In genomic region chr1:12383786-12384185, GRCh38 we compare ENCODE assay signal across 22 cellular contexts.
DNase-seq lines count a peak whose midpoint lies in the region; ATAC-seq and TF ChIP-seq lines count a peak whose summit lies in the region.
"Had no signal": no experiment of that assay in that cellular context is flagged by ENCODE, and none has a peak within 500 bp of the region (broad histone marks: within the 10 kb centered on the region; RNA-seq: fewer than 3 reads in every experiment).

No MANE protein-coding gene starts in this region.

- peak overlapping the region; percentile 34 for H3K27ac Mint-ChIP-seq in Caco-2 (ENCODE audit: unreplicated experiment)
- H3K27ac Mint-ChIP-seq in activated CD8-positive, alpha-beta T cell treated with anti-CD3 and anti-CD28 coated beads for 36 hours: peak overlapping the region; percentile 23
- H3K27ac Mint-ChIP-seq: memory B cell had no signal

- H3K4me1 ChIP-seq in Caco-2 (peaks cover 33% of the 10 kb centered on the region), foreskin keratinocyte (peaks cover 32% of the 10 kb centered on the region)
- H3K4me1 ChIP-seq: BE2C had no signal

- H3K27ac ChIP-seq in foreskin keratinocyte (peak overlapping the region; percentile 37), substantia nigra (ENCODE audit: low read depth, low read length, poor library complexity, severe bottlenecking) (no peak overlapping the region)
- H3K27ac ChIP-seq: neutrophil, SK-N-MC, thoracic aorta had no signal

- peaks cover 10% of the 10 kb centered on the region; the same call in 1 of the 2 replicates for H3K9me3 ChIP-seq in Caco-2
- H3K9me3 ChIP-seq: BE2C had no signal

- H3K27me3 ChIP-seq in Caco-2 (replicated peaks; ENCODE audit: control insufficient read depth, insufficient read depth, low read length) (no peaks in the 10 kb centered on the region), foreskin keratinocyte (no peaks in the 10 kb centered on the region)
- H3K27me3 ChIP-seq: BE2C, MG63, neutrophil had no signal

- no peak overlapping the region for H3K4me3 ChIP-seq in Caco-2 (ENCODE audit: low read depth, low read length)
- H3K4me3 ChIP-seq: GM12878, MG63, SK-N-MC, thoracic aorta had no signal

- H3K9me3 Mint-ChIP-seq in Caco-2 (ENCODE audit: unreplicated experiment): peaks cover 24% of the 10 kb centered on the region
- peaks cover 12% of the 10 kb centered on the region for H3K9me3 Mint-ChIP-seq in activated CD8-positive, alpha-beta T cell treated with anti-CD3 and anti-CD28 coated beads for 36 hours

- no peak overlapping the region for H3K4me3 Mint-ChIP-seq in Caco-2 (ENCODE audit: unreplicated experiment)
- H3K4me3 Mint-ChIP-seq in activated CD8-positive, alpha-beta T cell treated with anti-CD3 and anti-CD28 coated beads for 36 hours: no peak overlapping the region
- H3K4me3 Mint-ChIP-seq: memory B cell had no signal

- intact Hi-C loops in Caco-2 (cut with micrococcal nuclease; ENCODE audit: unreplicated experiment): no loop called here
- intact Hi-C loops in activated CD8-positive, alpha-beta T cell treated with anti-CD3 and anti-CD28 coated beads for 36 hours (cut with micrococcal nuclease): no loop called here

- no peak for ATAC-seq in activated CD8-positive, alpha-beta T cell treated with anti-CD3 and anti-CD28 coated beads for 36 hours
- no peak for ATAC-seq in foreskin keratinocyte
- ATAC-seq: GM12878, sciatic nerve had no signal

- peaks cover 19% of the 10 kb centered on the region for H3K4me1 Mint-ChIP-seq in Caco-2 (ENCODE audit: low read depth, unreplicated experiment)
- peaks cover 47% of the 10 kb centered on the region for H3K4me1 Mint-ChIP-seq in activated CD8-positive, alpha-beta T cell treated with anti-CD3 and anti-CD28 coated beads for 36 hours (ENCODE audit: low read depth)

- POLR2A ChIA-PET in Caco-2 (lab: Charles Lee): no interaction called here
- POLR2A ChIA-PET in activated CD8-positive, alpha-beta T cell treated with anti-CD3 and anti-CD28 coated beads for 36 hours (lab: Charles Lee): interaction anchor here (1.4 kb wide), 1 partner anchor 89 kb away, joined by 3 read pairs; no protein-coding TSS in a partner anchor

- DNase-seq in AG20443 (ENCODE audit: low spot score) (peak; percentile 31), Caco-2 (no peak), foreskin keratinocyte (peak; percentile 22 to 57), RKO (ENCODE audit: low spot score) (no peak), substantia nigra (lab: John Stamatoyannopoulos, UW) (no peak), UCSD-AML1 (lab: John Stamatoyannopoulos, UW; ENCODE audit: unreplicated experiment) (no peak), DMS79 treated with DMSO at 0.1 percent for 48 hours (lab: John Stamatoyannopoulos, UW) (no peak)
- no peak for DNase-seq in activated CD8-positive, alpha-beta T cell treated with anti-CD3 and anti-CD28 coated beads for 36 hours
- DNase-seq: activated naive CD4-positive, alpha-beta T cell; BE2C; central memory CD4-positive, alpha-beta T cell; MG63; NCI-H2029; NCI-H524 treated with DMSO at 0.1 percent for 48 hours; stimulated activated CD4-positive, alpha-beta T cell treated with anti-CD3 and anti-CD28 coated beads, Interleukin-2, amount 100 ng/mL, for 48 hours; stimulated activated CD8-positive, alpha-beta memory T cell treated with anti-CD3 and anti-CD28 coated beads, Interleukin-4, amount 100 ng/mL, for 48 hours had no signal

- BruUV-seq in Caco-2 (replicated peaks; lab: Mats Ljungman, UMichigan): no TSS peak

- H3K36me3 ChIP-seq in Caco-2 (ENCODE audit: control insufficient read depth, insufficient read depth, low read length): peaks cover 15% of the 10 kb centered on the region

- H3K36me3 Mint-ChIP-seq in Caco-2 (ENCODE audit: insufficient read depth, unreplicated experiment): peaks cover 42% of the 10 kb centered on the region
- peaks cover 77% of the 10 kb centered on the region for H3K36me3 Mint-ChIP-seq in activated CD8-positive, alpha-beta T cell treated with anti-CD3 and anti-CD28 coated beads for 36 hours (ENCODE audit: low read depth)

- TF ChIP-seq CTCF in Caco-2 (IDR thresholded peaks at IDR 0.05; ENCODE audit: insufficient read depth in 1 of 2, low read depth in 1 of 2, low read length in 1 of 2, severe bottlenecking in 1 of 2, unreplicated experiment in 1 of 2): no peak
- no peak for TF ChIP-seq CTCF in activated CD8-positive, alpha-beta T cell treated with anti-CD3 and anti-CD28 coated beads for 36 hours (IDR thresholded peaks at IDR 0.05)
- TF ChIP-seq CTCF in foreskin keratinocyte (conservative IDR thresholded peaks at IDR 0.05): no peak

- CTCF ChIA-PET in Caco-2 (lab: Charles Lee): no interaction called here
- CTCF ChIA-PET in activated CD8-positive, alpha-beta T cell treated with anti-CD3 and anti-CD28 coated beads for 36 hours (lab: Charles Lee): interaction anchor here (2.0 kb wide), 1 partner anchor 275 kb away, joined by 6 read pairs; no protein-coding TSS in a partner anchor

- H3K27me3 Mint-ChIP-seq in Caco-2 (ENCODE audit: insufficient read depth, unreplicated experiment): no peaks in the 10 kb centered on the region
- no peaks in the 10 kb centered on the region for H3K27me3 Mint-ChIP-seq in activated CD8-positive, alpha-beta T cell treated with anti-CD3 and anti-CD28 coated beads for 36 hours
- H3K27me3 Mint-ChIP-seq: memory B cell had no signal

Comparison
In these comparisons a context has a peak if more than half of its experiments do, and no peak if none do; other contexts are left out.
1. DNase-seq: peak in AG20443 (single experiment) and foreskin keratinocyte (2 of 2); none in Caco-2 (0 of 2), activated CD8-positive, alpha-beta T cell treated with anti-CD3 and anti-CD28 coated beads for 36 hours (single experiment), RKO (single experiment), substantia nigra (0 of 49), UCSD-AML1 (single experiment) and DMS79 treated with DMSO at 0.1 percent for 48 hours (single experiment).